27 cellular contexts compared by ENCODE assay signal in genomic region chr11:114284914-114285313, GRCh38. TPM values are rescaled to one million over a fixed set of nuclear protein-coding genes. Genes with fewer than 3 reads are reported as not detected.
"Had no signal": no experiment of that assay in that cellular context is flagged by ENCODE, and none has a peak within 500 bp of the region (broad histone marks: within the 10 kb centered on the region; RNA-seq: fewer than 3 reads in every experiment).

No MANE protein-coding gene starts in this region.

- H3K36me3 Mint-ChIP-seq: naive thymus-derived CD8-positive, alpha-beta T cell; stimulated activated memory B cell treated with anti-CD40 and anti-IgM and Interleukin-4, amounts not matched to agents 10 μg/mL and 1 μg/mL and 100 μg/mL, for 72 hours had no signal

- FAIRE-seq: kidney had no signal

- H3K4me2 ChIP-seq: hepatocyte had no signal

- H3K4me3 Mint-ChIP-seq: dendritic cell treated with granulocyte-macrophage colony-stimulating factor and Interleukin-4, amounts not matched to agents 40 ng/mL and 50 ng/mL, for 4 days; endodermal cell; naive thymus-derived CD8-positive, alpha-beta T cell; nephron progenitor cell; stimulated activated memory B cell treated with anti-CD40 and anti-IgM and Interleukin-4, amounts not matched to agents 10 μg/mL and 1 μg/mL and 100 μg/mL, for 72 hours had no signal

- H3K27ac Mint-ChIP-seq: dendritic cell treated with granulocyte-macrophage colony-stimulating factor and Interleukin-4, amounts not matched to agents 40 ng/mL and 50 ng/mL, for 4 days; endodermal cell; naive thymus-derived CD8-positive, alpha-beta T cell; nephron progenitor cell; stimulated activated memory B cell treated with anti-CD40 and anti-IgM and Interleukin-4, amounts not matched to agents 10 μg/mL and 1 μg/mL and 100 μg/mL, for 72 hours had no signal

- DNase-seq: colonic mucosa; effector CD8-positive, alpha-beta T cell; heart left ventricle; kidney; midbrain; naive thymus-derived CD8-positive, alpha-beta T cell; nephron progenitor cell; nucleus accumbens; stimulated activated CD4-positive, alpha-beta T cell treated with anti-CD3 and anti-CD28 coated beads, Interleukin-2, amount 100 ng/mL, for 24 hours; stimulated activated CD4-positive, alpha-beta T cell treated with anti-CD3 and anti-CD28 coated beads, Interleukin-4, amount 100 ng/mL, for 4 hours; stimulated activated naive CD8-positive, alpha-beta T cell treated with anti-CD3 and anti-CD28 coated beads, Interleukin-15, Interleukin-2, amounts not matched to agents 100 U/mL and 50 U/mL, for 24 hours; substantia nigra; testis; upper lobe of left lung had no signal

- H3K9me3 Mint-ChIP-seq: dendritic cell treated with granulocyte-macrophage colony-stimulating factor and Interleukin-4, amounts not matched to agents 40 ng/mL and 50 ng/mL, for 4 days; endodermal cell; naive thymus-derived CD8-positive, alpha-beta T cell; nephron progenitor cell; stimulated activated memory B cell treated with anti-CD40 and anti-IgM and Interleukin-4, amounts not matched to agents 10 μg/mL and 1 μg/mL and 100 μg/mL, for 72 hours had no signal

- H2AFZ ChIP-seq: hepatocyte had no signal

- H3K4me3 ChIP-seq: colonic mucosa, gastroesophageal sphincter, heart left ventricle, hepatocyte, lung, prostate gland, right atrium auricular region, testis, tibial artery, upper lobe of left lung had no signal

- H3K36me3 ChIP-seq: colonic mucosa, gastroesophageal sphincter, heart left ventricle, prostate gland, right atrium auricular region, tibial artery, upper lobe of left lung had no signal

- H3K4me1 ChIP-seq: colonic mucosa, testis had no signal

- ATAC-seq: esophagus mucosa; gastroesophageal sphincter; naive thymus-derived CD8-positive, alpha-beta T cell; sciatic nerve; stimulated activated memory B cell treated with anti-CD40 and anti-IgM and Interleukin-4, amounts not matched to agents 10 μg/mL and 1 μg/mL and 100 μg/mL, for 72 hours; stimulated activated naive CD8-positive, alpha-beta T cell treated with anti-CD3 and anti-CD28 coated beads, Interleukin-15, Interleukin-2, amounts not matched to agents 100 U/mL and 50 U/mL, for 24 hours had no signal

- H3K9me3 ChIP-seq: colonic mucosa, gastroesophageal sphincter, heart left ventricle, prostate gland, right atrium auricular region, testis, tibial artery, upper lobe of left lung had no signal

- H3K27ac ChIP-seq: colonic mucosa, epithelial cell of prostate, foreskin keratinocyte, gastroesophageal sphincter, hepatocyte, prostate gland, right atrium auricular region, testis, tibial artery, upper lobe of left lung had no signal

- H3K27me3 ChIP-seq: colonic mucosa, heart left ventricle, hepatocyte, right atrium auricular region, testis, tibial artery, upper lobe of left lung had no signal

- H3K4me1 Mint-ChIP-seq: naive thymus-derived CD8-positive, alpha-beta T cell; stimulated activated memory B cell treated with anti-CD40 and anti-IgM and Interleukin-4, amounts not matched to agents 10 μg/mL and 1 μg/mL and 100 μg/mL, for 72 hours had no signal

RNA-seq across cellular contexts. Expression of gene NNMT, which starts 11.3 kb away (rescaled TPM):
- total RNA-seq: endodermal cell; foreskin keratinocyte; naive thymus-derived CD8-positive, alpha-beta T cell had no signal
- polyA plus RNA-seq: foreskin keratinocyte; naive thymus-derived CD8-positive, alpha-beta T cell had no signal
